ENCODE assay signal across 9 cellular contexts in the genomic region with DNA sequence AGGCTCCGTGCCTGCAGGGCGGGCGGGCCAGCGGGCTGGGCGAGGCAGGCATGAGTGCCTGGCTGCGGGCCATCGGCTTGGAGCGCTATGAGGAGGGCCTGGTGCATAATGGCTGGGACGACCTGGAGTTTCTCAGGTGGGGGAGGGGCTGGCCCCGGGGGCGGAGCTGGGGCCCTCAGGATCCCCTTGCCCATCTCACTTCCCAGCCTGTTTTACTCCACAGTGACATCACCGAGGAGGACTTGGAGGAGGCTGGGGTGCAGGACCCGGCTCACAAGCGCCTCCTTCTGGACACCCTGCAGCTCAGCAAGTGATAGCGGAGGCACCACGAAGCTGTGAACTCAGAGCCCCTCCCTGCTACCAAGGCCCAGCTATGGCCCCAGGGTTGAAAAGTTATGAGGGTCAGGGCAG. TPM values are rescaled to one million over a fixed set of nuclear protein-coding genes. Genes with fewer than 3 reads are reported as not detected.
DNase-seq lines count a peak whose midpoint lies in the region; ATAC-seq, FAIRE-seq and TF ChIP-seq lines count a peak whose summit lies in the region.
"Had no signal": no experiment of that assay in that cellular context is flagged by ENCODE, and none has a peak within 500 bp of the region (broad histone marks: within the 10 kb centered on the region; RNA-seq: fewer than 3 reads in every experiment).

No MANE protein-coding gene starts in this region.

- peak; percentile 83 for TF ChIP-seq CTCF in CD14-positive monocyte (IDR thresholded peaks at IDR 0.05)

- peaks cover 60 to 68% of the 10 kb centered on the region in 2 donors for H3K36me3 Mint-ChIP-seq in CD14-positive monocyte
- H3K36me3 Mint-ChIP-seq in activated naive CD8-positive, alpha-beta T cell treated with anti-CD3 and anti-CD28 coated beads for 36 hours: peaks cover 2% of the 10 kb centered on the region
- H3K36me3 Mint-ChIP-seq: IgD-negative memory B cell had no signal

- no peak overlapping the region for H3K27ac Mint-ChIP-seq in CD14-positive monocyte
- H3K27ac Mint-ChIP-seq in activated naive CD8-positive, alpha-beta T cell treated with anti-CD3 and anti-CD28 coated beads for 36 hours: no peak overlapping the region

- H3K4me3 Mint-ChIP-seq in CD14-positive monocyte: peak overlapping the region in 1 of 2 donors; percentile 62
- H3K4me3 Mint-ChIP-seq in activated naive CD8-positive, alpha-beta T cell treated with anti-CD3 and anti-CD28 coated beads for 36 hours: no peak overlapping the region

- no peak for DNase-seq in CD14-positive monocyte (ENCODE audit: low spot score)
- peak; percentile 95 for DNase-seq in H54 (ENCODE audit: insufficient read length, low spot score)
- DNase-seq in NT2/D1 (ENCODE audit: low read depth, low spot score): peak; percentile 84
- DNase-seq in activated naive CD8-positive, alpha-beta T cell treated with anti-CD3 and anti-CD28 coated beads for 36 hours: peak; percentile 47
- peak; percentile 55 for DNase-seq in left ventricle myocardium superior
- no peak for DNase-seq in ureter (ENCODE audit: low spot score)

- peaks cover 45 to 52% (median 47%) of the 10 kb centered on the region in 3 donors for H3K27me3 Mint-ChIP-seq in CD14-positive monocyte (ENCODE audit: low read depth in 3 of 3)
- peaks cover 40% of the 10 kb centered on the region for H3K27me3 Mint-ChIP-seq in activated naive CD8-positive, alpha-beta T cell treated with anti-CD3 and anti-CD28 coated beads for 36 hours

- H3K36me3 ChIP-seq in NT2/D1 (ENCODE audit: insufficient read depth, insufficient read length, low read length) (peaks cover 63% of the 10 kb centered on the region), rectal smooth muscle tissue (ENCODE audit: control insufficient read depth, insufficient read depth, low read length) (peaks cover 30% of the 10 kb centered on the region)

- H3K27me3 ChIP-seq in NT2/D1 (ENCODE audit: insufficient read depth, insufficient read length) (no peaks in the 10 kb centered on the region), rectal smooth muscle tissue (ENCODE audit: control insufficient read depth, insufficient read depth, low read length) (peaks cover 17% of the 10 kb centered on the region)

- peak overlapping the region; percentile 79 for H3K27ac ChIP-seq in rectal smooth muscle tissue (ENCODE audit: low read depth, low read length)

- peak; percentile 32 for ATAC-seq in left ventricle myocardium superior
- ATAC-seq in GM19395 (IDR thresholded peaks at IDR 0.05; ENCODE audit: unreplicated experiment): no peak

- H3K4me1 Mint-ChIP-seq in CD14-positive monocyte: peaks cover 46% of the 10 kb centered on the region
- peaks cover 16% of the 10 kb centered on the region for H3K4me1 Mint-ChIP-seq in activated naive CD8-positive, alpha-beta T cell treated with anti-CD3 and anti-CD28 coated beads for 36 hours

- peaks cover 5 to 33% (median 10%) of the 10 kb centered on the region in 7 donors for H3K9me3 Mint-ChIP-seq in CD14-positive monocyte
- no peaks in the 10 kb centered on the region for H3K9me3 Mint-ChIP-seq in activated naive CD8-positive, alpha-beta T cell treated with anti-CD3 and anti-CD28 coated beads for 36 hours

- H3K4me1 ChIP-seq in NT2/D1 (ENCODE audit: insufficient read depth, insufficient read length): peaks cover 15% of the 10 kb centered on the region
- peaks cover 20% of the 10 kb centered on the region for H3K4me1 ChIP-seq in rectal smooth muscle tissue (ENCODE audit: control insufficient read depth, insufficient read depth, low read length)

- H3K4me3 ChIP-seq in NT2/D1 (ENCODE audit: insufficient read length, low read depth) (no peak overlapping the region), rectal smooth muscle tissue (ENCODE audit: low read length) (no peak overlapping the region)

- no peak for FAIRE-seq in H54 (lab: Jason Lieb, UNC)

- no peak for TF ChIP-seq POLR2A in H54 (IDR thresholded peaks at IDR 0.05; ENCODE audit: low read depth, low read length)

- no peaks in the 10 kb centered on the region for H3K9me3 ChIP-seq in NT2/D1 (ENCODE audit: insufficient read depth, low read length)

- intact Hi-C loops in CD14-positive monocyte (cut with micrococcal nuclease) (no loop called here), left ventricle myocardium superior (cut with micrococcal nuclease) (no loop called here)

- H3K9ac ChIP-seq in NT2/D1 (ENCODE audit: insufficient read length, low read depth) (peak overlapping the region; percentile 26), rectal smooth muscle tissue (ENCODE audit: low read length) (no peak overlapping the region)

RNA-seq across cellular contexts. Expression of gene PHOX2A, which starts 5.9 kb away (rescaled TPM):
- polyA plus RNA-seq in CD14-positive monocyte: not detected
- total RNA-seq in activated naive CD8-positive, alpha-beta T cell treated with anti-CD3 and anti-CD28 coated beads for 36 hours: not detected
- total RNA-seq in left ventricle myocardium superior (not detected), ureter (not detected)
- polyA plus RNA-seq: IgD-negative memory B cell had no signal

RNA-seq across cellular contexts. Expression of gene INPPL1, which starts 13.5 kb away (rescaled TPM):
- polyA plus RNA-seq in CD14-positive monocyte: 10 to 100 TPM; 11.8 to 12.6 TPM
- 10 to 100 TPM; 69.5 to 71.2 TPM for total RNA-seq in activated naive CD8-positive, alpha-beta T cell treated with anti-CD3 and anti-CD28 coated beads for 36 hours
- total RNA-seq in left ventricle myocardium superior (136 TPM), ureter (144 TPM)

RNA-seq across cellular contexts. Expression of gene FOLR2, which starts 21.5 kb away (rescaled TPM):
- polyA plus RNA-seq in CD14-positive monocyte: 10 to 100 TPM; 62.6 to 63.8 TPM
- not detected for total RNA-seq in activated naive CD8-positive, alpha-beta T cell treated with anti-CD3 and anti-CD28 coated beads for 36 hours
- 21.9 TPM for total RNA-seq in left ventricle myocardium superior
- 4.5 TPM for total RNA-seq in ureter

RNA-seq across cellular contexts. Expression of gene FOLR1, which starts 46.1 kb away (rescaled TPM):
- polyA plus RNA-seq in CD14-positive monocyte: not detected
- not detected for total RNA-seq in activated naive CD8-positive, alpha-beta T cell treated with anti-CD3 and anti-CD28 coated beads for 36 hours
- 0.50 TPM for total RNA-seq in left ventricle myocardium superior
- 1.7 TPM for total RNA-seq in ureter
- polyA plus RNA-seq: IgD-negative memory B cell had no signal

Comparison
In these comparisons a context has a peak if more than half of its experiments do, and no peak if none do; other contexts are left out.
1. DNase-seq: peak in H54 (single experiment), NT2/D1 (single experiment), activated naive CD8-positive, alpha-beta T cell treated with anti-CD3 and anti-CD28 coated beads for 36 hours (single experiment) and left ventricle myocardium superior (single experiment); none in CD14-positive monocyte (single experiment) and ureter (single experiment).